Comparison of ENCODE assay signal across 9 cellular contexts in the genomic region with DNA sequence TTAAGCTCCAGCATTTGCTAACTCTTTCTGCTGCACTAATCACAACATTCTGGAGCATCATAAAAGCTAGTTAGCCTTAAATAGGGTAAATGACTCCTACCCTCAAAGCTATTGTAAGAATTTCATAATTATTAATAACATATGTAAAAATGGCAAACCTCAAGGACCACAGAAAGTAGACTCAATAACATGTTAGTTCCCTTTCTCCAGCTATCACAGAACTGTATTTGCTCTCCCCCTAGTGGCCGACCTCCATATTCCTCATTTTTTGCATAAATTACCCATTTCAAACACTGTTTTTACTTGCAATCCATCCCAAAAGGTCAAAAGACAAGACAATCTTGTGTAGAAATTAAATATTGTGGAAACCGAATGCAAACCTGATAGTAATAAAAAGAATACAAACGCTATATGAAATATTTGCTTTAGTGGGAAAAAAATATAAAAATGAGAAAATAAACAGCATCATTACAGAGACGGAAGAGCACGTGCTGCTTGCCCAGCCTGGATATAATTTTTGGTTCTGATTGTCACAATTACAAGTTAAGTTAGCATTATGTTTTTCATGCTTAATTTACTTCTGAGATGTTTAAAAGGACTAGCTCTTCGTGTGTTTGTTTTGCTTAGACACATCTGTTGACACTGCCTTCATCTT.
DNase-seq lines count a peak whose midpoint lies in the region; ATAC-seq, FAIRE-seq and TF ChIP-seq lines count a peak whose summit lies in the region.
"Had no signal": no experiment of that assay in that cellular context is flagged by ENCODE, and none has a peak within 500 bp of the region (broad histone marks: within the 10 kb centered on the region; RNA-seq: fewer than 3 reads in every experiment).

No MANE protein-coding gene starts in this region.

- no peak overlapping the region for H3K9ac ChIP-seq in endothelial cell of umbilical vein (replicated peaks; ENCODE audit: extremely low read depth, insufficient read depth, low read length)

- CTCF ChIA-PET in activated naive CD4-positive, alpha-beta T cell treated with anti-CD3 and anti-CD28 coated beads for 36 hours (lab: Charles Lee), result interaction anchor here (0.7 to 1.1 kb wide), 2 partner anchors 9 to 20 kb away, joined by 4 to 5 read pairs; no protein-coding TSS in a partner anchor
- CTCF ChIA-PET in PC-9 (lab: Charles Lee) (interaction anchor here (0.7 to 1.2 kb wide), 3 partner anchors 9 to 350 kb away, joined by 3 to 5 read pairs (median 4); no protein-coding TSS in a partner anchor), endothelial cell of umbilical vein (lab: Charles Lee) (interaction anchor here (0.8 to 5.3 kb wide), 20 partner anchors 9 to 1915 kb away, joined by 3 to 49 read pairs (median 5); no protein-coding TSS in a partner anchor)

- H3K4me3 ChIP-seq in PC-9, result no peak overlapping the region
- no peak overlapping the region for H3K4me3 ChIP-seq in endothelial cell of umbilical vein (replicated peaks in 1 of 3; ENCODE audit: insufficient read depth in 1 of 3, low read depth in 1 of 3, low read length in 3 of 3)
- H3K4me3 ChIP-seq in pancreas, result no peak overlapping the region

- H3K36me3 ChIP-seq in PC-9 (ENCODE audit: low read depth) (no peaks in the 10 kb centered on the region), endothelial cell of umbilical vein (ENCODE audit: control insufficient read depth in 2 of 2, extremely low read depth in 1 of 2, insufficient read depth in 2 of 2, low read length in 2 of 2) (no peaks in the 10 kb centered on the region), pancreas (no peaks in the 10 kb centered on the region)

- H3K9me2 ChIP-seq in PC-9 (ENCODE audit: insufficient read depth), result no peaks in the 10 kb centered on the region

- no peaks in the 10 kb centered on the region for H3K4me1 Mint-ChIP-seq in activated naive CD4-positive, alpha-beta T cell treated with anti-CD3 and anti-CD28 coated beads for 36 hours (ENCODE audit: low read depth)
- H3K4me1 Mint-ChIP-seq in activated T-helper 1 cell treated with anti-CD3 and anti-CD28 coated beads, Interleukin-12 subunit alpha, Interleukin-12 subunit beta, Interleukin-2, Interleukin-4 antibody, amounts not matched to agents 30 ng/mL and 10 ng/mL and 1 ng/mL, durations not matched to agents 14 hours and 24 hours and 36 hours (ENCODE audit: low read depth), result no peaks in the 10 kb centered on the region

- H3K27me3 Mint-ChIP-seq in activated naive CD4-positive, alpha-beta T cell treated with anti-CD3 and anti-CD28 coated beads for 36 hours (ENCODE audit: low read depth), result no peaks in the 10 kb centered on the region
- no peaks in the 10 kb centered on the region for H3K27me3 Mint-ChIP-seq in activated T-helper 1 cell treated with anti-CD3 and anti-CD28 coated beads, Interleukin-12 subunit alpha, Interleukin-12 subunit beta, Interleukin-2, Interleukin-4 antibody, amounts not matched to agents 30 ng/mL and 10 ng/mL and 1 ng/mL, durations not matched to agents 14 hours and 24 hours and 36 hours (ENCODE audit: insufficient read depth)
- H3K27me3 Mint-ChIP-seq: dendritic cell treated with granulocyte-macrophage colony-stimulating factor and Interleukin-4, amounts not matched to agents 40 ng/mL and 50 ng/mL, for 4 days had no signal

- no peak for TF ChIP-seq POLR2A in endothelial cell of umbilical vein (IDR thresholded peaks at IDR 0.05; ENCODE audit: low read depth, low read length)

- H3K27ac ChIP-seq in PC-9, result no peak overlapping the region
- no peak overlapping the region for H3K27ac ChIP-seq in endothelial cell of umbilical vein (ENCODE audit: insufficient read depth, low read depth, low read length)
- H3K27ac ChIP-seq in pancreas, result no peak overlapping the region

- ATAC-seq in GM21825 (IDR thresholded peaks at IDR 0.05; ENCODE audit: unreplicated experiment) (peak; percentile 91), pancreas (peak in 3 of 4 donors; percentile 31 to 52 (median 35))

- H3K9me1 ChIP-seq in endothelial cell of umbilical vein (replicated peaks; ENCODE audit: control insufficient read depth, extremely low read depth, insufficient read depth, low read length), result no peaks in the 10 kb centered on the region

- intact Hi-C loops in activated naive CD4-positive, alpha-beta T cell treated with anti-CD3 and anti-CD28 coated beads for 36 hours (cut with micrococcal nuclease), result no loop called here
- intact Hi-C loops in PC-9 (cut with micrococcal nuclease; ENCODE audit: unreplicated experiment) (loop anchor here (1.0 to 5.0 kb wide), 3 partner anchors 1052 to 1827 kb away; no protein-coding TSS in a partner anchor), endothelial cell of umbilical vein (cut with micrococcal nuclease) (loop anchor here (1.0 to 5.0 kb wide), 4 partner anchors 350 to 1825 kb away; no protein-coding TSS in a partner anchor), pancreas (cut with DNase I) (no loop called here)
- intact Hi-C loops in activated T-helper 1 cell treated with anti-CD3 and anti-CD28 coated beads, Interleukin-12 subunit alpha, Interleukin-12 subunit beta, Interleukin-2, Interleukin-4 antibody, amounts not matched to agents 30 ng/mL and 10 ng/mL and 1 ng/mL, durations not matched to agents 14 hours and 24 hours and 36 hours (cut with micrococcal nuclease), result no loop called here

- H3K36me3 Mint-ChIP-seq in activated naive CD4-positive, alpha-beta T cell treated with anti-CD3 and anti-CD28 coated beads for 36 hours (ENCODE audit: low read depth), result no peaks in the 10 kb centered on the region
- H3K36me3 Mint-ChIP-seq in activated T-helper 1 cell treated with anti-CD3 and anti-CD28 coated beads, Interleukin-12 subunit alpha, Interleukin-12 subunit beta, Interleukin-2, Interleukin-4 antibody, amounts not matched to agents 30 ng/mL and 10 ng/mL and 1 ng/mL, durations not matched to agents 14 hours and 24 hours and 36 hours (ENCODE audit: low read depth), result no peaks in the 10 kb centered on the region

- H3K4me1 ChIP-seq in PC-9 (replicated peaks; ENCODE audit: insufficient read depth) (no peaks in the 10 kb centered on the region), endothelial cell of umbilical vein (ENCODE audit: control insufficient read depth, extremely low read depth, insufficient read depth, low read length) (no peaks in the 10 kb centered on the region), pancreas (no peaks in the 10 kb centered on the region)

- TF ChIP-seq RAD21 in Ishikawa (IDR thresholded peaks at IDR 0.05; ENCODE audit: low read depth), result peak; percentile 84

- FAIRE-seq in endothelial cell of umbilical vein (lab: Jason Lieb, UNC) (peak; percentile 77), pancreas (lab: Jason Lieb, UNC) (no peak)

- TF ChIP-seq EP300 in Ishikawa (IDR thresholded peaks at IDR 0.05; ENCODE audit: borderline replicate concordance), result no peak

- H2AFZ ChIP-seq in PC-9, result no peak overlapping the region
- H2AFZ ChIP-seq in endothelial cell of umbilical vein (ENCODE audit: low read depth, low read length), result no peak overlapping the region

- H3K27me3 ChIP-seq in PC-9 (ENCODE audit: insufficient read depth, low read depth), result no peaks in the 10 kb centered on the region
- no peaks in the 10 kb centered on the region for H3K27me3 ChIP-seq in endothelial cell of umbilical vein (ENCODE audit: control insufficient read depth in 2 of 2, insufficient read depth in 2 of 2, low read length in 2 of 2)
- H3K27me3 ChIP-seq in pancreas, result no peaks in the 10 kb centered on the region

- TF ChIP-seq CTCF in PC-9 (conservative IDR thresholded peaks at IDR 0.05) (peak; percentile 87), endothelial cell of umbilical vein (IDR thresholded peaks at IDR 0.05; ENCODE audit: extremely low read depth in 1 of 2, insufficient read depth in 1 of 2, low read depth in 1 of 2, low read length in 2 of 2) (peak; percentile 50 to 66), pancreas (IDR thresholded peaks at IDR 0.05) (peak; percentile 33 to 58 (median 48))

- POLR2A ChIA-PET in PC-9 (lab: Charles Lee; ENCODE audit: unreplicated experiment), result no interaction called here
- POLR2A ChIA-PET in endothelial cell of umbilical vein (lab: Charles Lee), result no interaction called here

- DNase-seq in activated naive CD4-positive, alpha-beta T cell treated with anti-CD3 and anti-CD28 coated beads for 36 hours, result peak; percentile 32
- DNase-seq in activated naive CD4-positive, alpha-beta T cell treated with anti-CD3 and anti-CD28 coated beads, Interleukin-2, amount 50 U/mL, for 16 hours, result no peak
- DNase-seq in PC-9 (peak in 1 of 2 experiments; percentile 39), endothelial cell of umbilical vein (ENCODE audit: low read depth, low spot score) (peak; percentile 57), pancreas (no peak)
- no peak for DNase-seq in activated T-helper 1 cell treated with anti-CD3 and anti-CD28 coated beads, Interleukin-12 subunit alpha, Interleukin-12 subunit beta, Interleukin-2, Interleukin-4 antibody, amounts not matched to agents 30 ng/mL and 10 ng/mL and 1 ng/mL, durations not matched to agents 14 hours and 24 hours and 36 hours (ENCODE audit: low spot score)

- dilution Hi-C loops in endothelial cell of umbilical vein (cut with MboI; ENCODE audit: extremely low pct_ligation_motif_present, low sequenced_read_pairs), result no loop called here

- WGBS in pancreas, 2 donors, result 20 to 25% methylated on average over 6 of the region's 6 CpGs

- no peaks in the 10 kb centered on the region for H3K79me2 ChIP-seq in PC-9 (ENCODE audit: low read depth)
- no peaks in the 10 kb centered on the region for H3K79me2 ChIP-seq in endothelial cell of umbilical vein (ENCODE audit: control insufficient read depth, insufficient read depth, low read length)

- H3K9me3 ChIP-seq in PC-9 (ENCODE audit: insufficient read depth, low read depth) (no peaks in the 10 kb centered on the region), endothelial cell of umbilical vein (replicated peaks; ENCODE audit: control insufficient read depth, insufficient read depth, low read length) (no peaks in the 10 kb centered on the region), pancreas (no peaks in the 10 kb centered on the region)

- peaks cover 2% of the 10 kb centered on the region for H3K9me3 Mint-ChIP-seq in activated naive CD4-positive, alpha-beta T cell treated with anti-CD3 and anti-CD28 coated beads for 36 hours
- no peaks in the 10 kb centered on the region for H3K9me3 Mint-ChIP-seq in activated T-helper 1 cell treated with anti-CD3 and anti-CD28 coated beads, Interleukin-12 subunit alpha, Interleukin-12 subunit beta, Interleukin-2, Interleukin-4 antibody, amounts not matched to agents 30 ng/mL and 10 ng/mL and 1 ng/mL, durations not matched to agents 14 hours and 24 hours and 36 hours
- H3K9me3 Mint-ChIP-seq: dendritic cell treated with granulocyte-macrophage colony-stimulating factor and Interleukin-4, amounts not matched to agents 40 ng/mL and 50 ng/mL, for 4 days had no signal

- no peak overlapping the region for H3K27ac Mint-ChIP-seq in activated naive CD4-positive, alpha-beta T cell treated with anti-CD3 and anti-CD28 coated beads for 36 hours
- no peak overlapping the region for H3K27ac Mint-ChIP-seq in activated T-helper 1 cell treated with anti-CD3 and anti-CD28 coated beads, Interleukin-12 subunit alpha, Interleukin-12 subunit beta, Interleukin-2, Interleukin-4 antibody, amounts not matched to agents 30 ng/mL and 10 ng/mL and 1 ng/mL, durations not matched to agents 14 hours and 24 hours and 36 hours
- H3K27ac Mint-ChIP-seq: dendritic cell treated with granulocyte-macrophage colony-stimulating factor and Interleukin-4, amounts not matched to agents 40 ng/mL and 50 ng/mL, for 4 days had no signal

- H3K4me2 ChIP-seq in PC-9 (no peak overlapping the region), endothelial cell of umbilical vein (ENCODE audit: insufficient read depth, low read length) (no peak overlapping the region)

- H3F3A ChIP-seq in PC-9 (ENCODE audit: insufficient read depth, low read depth), result no peaks in the 10 kb centered on the region

- no TSS peak for BruUV-seq in PC-9 (replicated peaks; lab: Mats Ljungman, UMichigan)
- BruUV-seq in endothelial cell of umbilical vein (replicated peaks; lab: Mats Ljungman, UMichigan), result no TSS peak

- H3K4me3 Mint-ChIP-seq in activated naive CD4-positive, alpha-beta T cell treated with anti-CD3 and anti-CD28 coated beads for 36 hours, result no peak overlapping the region
- no peak overlapping the region for H3K4me3 Mint-ChIP-seq in activated T-helper 1 cell treated with anti-CD3 and anti-CD28 coated beads, Interleukin-12 subunit alpha, Interleukin-12 subunit beta, Interleukin-2, Interleukin-4 antibody, amounts not matched to agents 30 ng/mL and 10 ng/mL and 1 ng/mL, durations not matched to agents 14 hours and 24 hours and 36 hours
- H3K4me3 Mint-ChIP-seq: dendritic cell treated with granulocyte-macrophage colony-stimulating factor and Interleukin-4, amounts not matched to agents 40 ng/mL and 50 ng/mL, for 4 days had no signal

- no peaks in the 10 kb centered on the region for H4K20me1 ChIP-seq in PC-9 (ENCODE audit: insufficient read depth)
- H4K20me1 ChIP-seq in endothelial cell of umbilical vein (replicated peaks; ENCODE audit: control insufficient read depth, extremely low read depth, insufficient read depth, low read length), result no peaks in the 10 kb centered on the region

Comparison
In these comparisons a context has a peak if more than half of its experiments do, and no peak if none do; other contexts are left out.
1. DNase-seq: peak in activated naive CD4-positive, alpha-beta T cell treated with anti-CD3 and anti-CD28 coated beads for 36 hours (single experiment) and endothelial cell of umbilical vein (single experiment); none in activated naive CD4-positive, alpha-beta T cell treated with anti-CD3 and anti-CD28 coated beads, Interleukin-2, amount 50 U/mL, for 16 hours (single experiment), pancreas (0 of 6) and activated T-helper 1 cell treated with anti-CD3 and anti-CD28 coated beads, Interleukin-12 subunit alpha, Interleukin-12 subunit beta, Interleukin-2, Interleukin-4 antibody, amounts not matched to agents 30 ng/mL and 10 ng/mL and 1 ng/mL, durations not matched to agents 14 hours and 24 hours and 36 hours (single experiment).
2. intact Hi-C loops: an anchor here in PC-9 (1.0 to 5.0 kb wide) and endothelial cell of umbilical vein (1.0 to 5.0 kb wide); none called in activated naive CD4-positive, alpha-beta T cell treated with anti-CD3 and anti-CD28 coated beads for 36 hours, pancreas and activated T-helper 1 cell treated with anti-CD3 and anti-CD28 coated beads, Interleukin-12 subunit alpha, Interleukin-12 subunit beta, Interleukin-2, Interleukin-4 antibody, amounts not matched to agents 30 ng/mL and 10 ng/mL and 1 ng/mL, durations not matched to agents 14 hours and 24 hours and 36 hours.
3. Peak in every context shown above with its lines, with median percentiles within 50 percentile points of each other: CTCF ChIP-seq.